8 cellular contexts compared by ENCODE assay signal in the genomic region with DNA sequence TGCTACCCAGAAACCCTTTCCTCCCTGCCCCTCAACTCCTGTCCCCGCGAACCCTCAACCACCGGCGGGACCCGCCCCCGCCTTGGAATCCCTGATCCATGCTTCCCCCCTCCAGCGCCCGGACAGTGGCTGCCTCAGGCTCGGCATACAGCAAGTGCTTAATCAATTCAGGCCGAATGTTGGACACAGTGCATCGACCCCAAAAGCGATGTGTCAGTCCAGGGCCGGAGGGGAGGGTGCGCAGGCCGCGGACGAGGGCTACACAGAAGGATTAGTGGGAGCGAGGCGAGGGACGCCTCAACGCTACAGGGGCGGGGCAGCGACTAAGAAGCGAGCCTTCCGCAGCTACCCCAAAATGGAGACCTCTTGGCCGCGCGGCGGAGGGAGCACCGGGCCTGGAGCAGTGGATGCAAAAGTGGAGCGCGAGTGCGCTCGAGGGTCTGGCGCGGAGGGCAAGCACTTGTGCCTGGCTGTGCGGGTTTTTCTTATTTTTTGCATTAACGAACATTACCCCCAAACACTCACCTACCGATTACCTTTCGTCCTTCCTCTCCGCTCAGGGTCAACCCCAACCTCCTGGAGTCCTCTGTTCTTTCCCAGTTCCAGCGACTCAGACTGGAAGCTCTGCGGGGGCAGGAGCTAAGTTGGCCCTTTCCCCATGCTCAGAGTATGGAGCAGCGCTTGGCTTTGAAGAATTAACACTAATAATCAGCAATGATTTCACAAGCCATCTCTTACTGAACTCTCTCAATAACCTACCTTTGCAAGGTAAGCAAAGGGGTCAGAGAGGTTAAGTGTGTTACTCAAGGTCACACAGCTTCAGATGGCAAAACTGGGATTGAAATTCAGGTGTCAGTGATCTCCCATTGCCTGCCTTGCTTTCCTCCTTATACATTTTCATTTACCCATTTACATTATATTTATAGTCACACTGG. TPM values are rescaled to one million over a fixed set of nuclear protein-coding genes. Genes with fewer than 3 reads are reported as not detected.
A peak's percentile ranks its signal among the peaks of the same experiment; 100 is the strongest.
DNase-seq lines count a peak whose midpoint lies in the region; ATAC-seq and FAIRE-seq lines count a peak whose summit lies in the region.

No MANE protein-coding gene starts in this region.

- H3K4me3 ChIP-seq in NT2/D1 (ENCODE audit: insufficient read length, low read depth) = peak overlapping the region; percentile 80

- H3K27me3 ChIP-seq in NT2/D1 (ENCODE audit: insufficient read depth, insufficient read length) = no peaks in the 10 kb centered on the region

- FAIRE-seq in urothelium cell line (lab: Jason Lieb, UNC) = no peak

- DNase-seq in NCI-H345 (lab: John Stamatoyannopoulos, UW) (peak; percentile 77), NCI-H345 treated with DMSO at 0.1 percent for 48 hours (lab: John Stamatoyannopoulos, UW; ENCODE audit: unreplicated experiment) (no peak), NT2/D1 (ENCODE audit: low read depth, low spot score) (peak; percentile 59), germinal center (ENCODE audit: low spot score) (peak; percentile 56), occipital lobe (lab: John Stamatoyannopoulos, UW) (peak; percentile 81), urothelium cell line (ENCODE audit: low spot score) (peak; percentile 75)
- DNase-seq in activated naive CD4-positive, alpha-beta T cell treated with anti-CD3 and anti-CD28 coated beads, Interleukin-2, amount 50 U/mL, for 16 hours = peak; percentile 54

- H3K4me1 ChIP-seq in NT2/D1 (ENCODE audit: insufficient read depth, insufficient read length) = peaks cover 13% of the 10 kb centered on the region

- ATAC-seq in HG03280 (IDR thresholded peaks at IDR 0.05; ENCODE audit: unreplicated experiment) = peak; percentile 15

- H3K9me3 ChIP-seq in NT2/D1 (ENCODE audit: insufficient read depth, low read length) = no peaks in the 10 kb centered on the region

- H3K36me3 ChIP-seq in NT2/D1 (ENCODE audit: insufficient read depth, insufficient read length, low read length) = no peaks in the 10 kb centered on the region

- peak overlapping the region; percentile 76 for H3K9ac ChIP-seq in NT2/D1 (ENCODE audit: insufficient read length, low read depth)

RNA-seq across cellular contexts. Expression of a gene that starts 30.1 kb away (rescaled TPM):
- total RNA-seq in occipital lobe = 4.4 TPM
